Comparison of ENCODE assay signal across 8 cellular contexts in the genomic region with DNA sequence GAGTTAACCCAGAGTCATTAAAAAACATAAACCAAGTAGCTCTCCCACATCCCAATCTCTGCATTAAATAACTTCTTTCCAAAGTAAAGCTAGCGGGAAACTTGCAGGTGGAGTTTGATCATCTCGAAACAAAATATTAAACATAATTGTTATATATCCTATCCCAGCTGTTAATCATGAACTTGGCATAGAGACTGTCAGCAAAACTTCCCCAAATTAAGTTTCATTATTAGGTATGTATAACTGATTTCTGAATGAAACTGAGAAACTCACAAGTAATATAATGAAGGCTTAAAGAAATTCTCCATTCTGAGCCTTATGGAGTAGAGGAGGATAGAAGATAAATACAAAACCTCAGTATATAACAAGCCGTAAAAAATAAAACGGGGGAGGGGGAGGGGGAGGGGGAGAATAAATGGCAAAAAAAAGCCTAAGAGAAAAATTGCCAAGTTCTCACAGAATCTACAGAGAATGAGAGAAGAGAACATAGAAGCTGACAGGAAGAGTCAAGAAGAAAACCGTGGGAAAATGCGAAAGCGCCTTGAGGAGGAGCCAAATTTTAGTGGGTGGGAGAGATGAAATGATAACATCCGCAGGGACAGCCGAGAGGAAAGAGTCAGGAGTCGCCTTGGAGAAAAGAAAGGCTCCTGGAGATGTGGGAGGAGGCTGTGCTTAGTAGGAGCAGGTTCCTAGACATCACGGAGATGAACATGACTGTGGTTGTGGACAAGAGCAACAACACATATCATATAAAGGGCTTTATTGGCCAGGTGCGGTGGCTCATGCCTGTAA. TPM values are rescaled to one million over a fixed set of nuclear protein-coding genes. Genes with fewer than 3 reads are reported as not detected.
DNase-seq lines count a peak whose midpoint lies in the region; ATAC-seq and TF ChIP-seq lines count a peak whose summit lies in the region.
"Had no signal": no experiment of that assay in that cellular context is flagged by ENCODE, and none has a peak within 500 bp of the region (broad histone marks: within the 10 kb centered on the region; RNA-seq: fewer than 3 reads in every experiment).

No MANE protein-coding gene starts in this region.

- POLR2A ChIA-PET in Panc1 (lab: Charles Lee), result interaction anchor here (0.5 to 1.3 kb wide), 4 partner anchors 38 to 474 kb away, joined by 3 to 6 read pairs (median 3); partner anchors contain the start of gene PHLDA1

- CTCF ChIA-PET in Panc1 (lab: Charles Lee), result interaction anchor here (0.6 kb wide), 1 partner anchor 33 kb away, joined by 3 read pairs; no protein-coding TSS in a partner anchor

- TF ChIP-seq CTCF in Panc1 (IDR thresholded peaks at IDR 0.05), result no peak

- H3K27me3 ChIP-seq in Panc1 (ENCODE audit: control insufficient read depth, insufficient read depth, low read length), result no peaks in the 10 kb centered on the region

- BruUV-seq in Panc1 (replicated peaks; lab: Mats Ljungman, UMichigan), result no TSS peak

- intact Hi-C loops in Panc1 (cut with micrococcal nuclease; ENCODE audit: unreplicated experiment), result loop anchor here (2.0 to 5.0 kb wide), 2 partner anchors 40 to 257 kb away; no protein-coding TSS in a partner anchor

- DNase-seq in Panc1 (ENCODE audit: low read depth, low spot score), result no peak
- peak; percentile 13 for DNase-seq in myocyte (ENCODE audit: low read depth)
- no peak for DNase-seq in activated naive CD4-positive, alpha-beta T cell (lab: John Stamatoyannopoulos, UW)
- DNase-seq in GM19238 (ENCODE audit: insufficient read length, low spot score), result no peak
- no peak for DNase-seq in NCI-H526 (lab: John Stamatoyannopoulos, UW)
- DNase-seq: nucleus accumbens had no signal

- peak overlapping the region in 1 of 2 experiments; percentile 42; a peak in 2 of 4 replicates for H3K4me3 ChIP-seq in Panc1 (ENCODE audit: low read depth in 2 of 2, low read length in 2 of 2)

- peak; percentile 35 for ATAC-seq in GM19035 (IDR thresholded peaks at IDR 0.05; ENCODE audit: unreplicated experiment)
- ATAC-seq in HG02642 (IDR thresholded peaks at IDR 0.05; ENCODE audit: poor library complexity, unreplicated experiment), result peak; percentile 41
- peak; percentile 18 for ATAC-seq in Panc1

- in situ Hi-C loops in Panc1 (cut with HindIII; ENCODE audit: low pct_unique_long_range_greater_than_20kb, low sequenced_read_pairs), result no loop called here

- H3K27ac ChIP-seq in Panc1 (ENCODE audit: low read length), result peak overlapping the region; percentile 99

- peaks cover 84% of the 10 kb centered on the region for H3K4me1 ChIP-seq in Panc1 (ENCODE audit: control insufficient read depth, insufficient read depth, low read length)

- no peaks in the 10 kb centered on the region for H3K9me3 ChIP-seq in Panc1 (ENCODE audit: control insufficient read depth, insufficient read depth, low read depth, low read length)

- no peaks in the 10 kb centered on the region for H3K36me3 ChIP-seq in Panc1 (ENCODE audit: control insufficient read depth, insufficient read depth, low read length)

RNA-seq across cellular contexts. Expression of gene PHLDA1, which starts 49.6 kb away (rescaled TPM):
- total RNA-seq in Panc1 (2021; ENCODE audit: unreplicated experiment) (159 TPM), myocyte (68.1 and 72.4 TPM in 2 replicates)
- 124 TPM for polyA plus RNA-seq in Panc1 (2012; ENCODE audit: insufficient read length)
- 27.4 TPM for polyA plus RNA-seq in myocyte (2012)
